ENCODE assay signal across 9 cellular contexts in genomic region chr19:31356587-31357314, GRCh38.
DNase-seq lines count a peak whose midpoint lies in the region; ATAC-seq and TF ChIP-seq lines count a peak whose summit lies in the region.
"Had no signal": no experiment of that assay in that cellular context is flagged by ENCODE, and none has a peak within 500 bp of the region (broad histone marks: within the 10 kb centered on the region; RNA-seq: fewer than 3 reads in every experiment).

No MANE protein-coding gene starts in this region.

- peaks cover 37% of the 10 kb centered on the region for H3K4me1 ChIP-seq in effector memory CD4-positive, alpha-beta T cell (ENCODE audit: control insufficient read depth, insufficient read depth, low read length, poor library complexity, severe bottlenecking)

- no peaks in the 10 kb centered on the region for H3K9me3 ChIP-seq in effector memory CD4-positive, alpha-beta T cell (ENCODE audit: control insufficient read depth, low read length)

- ATAC-seq in activated CD4-positive, CD25-positive, alpha-beta regulatory T cell treated with anti-CD3 and anti-CD28 coated beads, Interleukin-2, amount 50 U/mL, for 24 hours = peak; percentile 58 to 74
- ATAC-seq in HG02870 (IDR thresholded peaks at IDR 0.05; ENCODE audit: unreplicated experiment) = no peak
- no peak for ATAC-seq in GM19455 (IDR thresholded peaks at IDR 0.05; ENCODE audit: unreplicated experiment)

- peak; percentile 49 for TF ChIP-seq CTCF in nephron progenitor cell (IDR thresholded peaks at IDR 0.05)

- no peaks in the 10 kb centered on the region for H3K36me3 Mint-ChIP-seq in nephron progenitor cell (ENCODE audit: low read depth)

- H3K27ac Mint-ChIP-seq in nephron progenitor cell = no peak overlapping the region

- no peaks in the 10 kb centered on the region for H3K36me3 ChIP-seq in effector memory CD4-positive, alpha-beta T cell (ENCODE audit: control insufficient read depth, insufficient read depth, low read length)

- no peaks in the 10 kb centered on the region for H3K9me3 Mint-ChIP-seq in nephron progenitor cell

- H3K27ac ChIP-seq in effector memory CD4-positive, alpha-beta T cell (ENCODE audit: insufficient read depth, low read length, poor library complexity, severe bottlenecking) = no peak overlapping the region
- H3K27ac ChIP-seq: SK-N-MC had no signal

- H3K27me3 ChIP-seq in effector memory CD4-positive, alpha-beta T cell (replicated peaks; ENCODE audit: control insufficient read depth, insufficient read depth, low read length, poor library complexity, severe bottlenecking) = peaks cover 48% of the 10 kb centered on the region

- peak overlapping the region; percentile 61 for H3K4me3 Mint-ChIP-seq in nephron progenitor cell

- DNase-seq in CD1c-positive myeloid dendritic cell (ENCODE audit: extremely low spot score) (peak; percentile 67), nephron progenitor cell (peak; percentile 60), NCI-H2196 (lab: John Stamatoyannopoulos, UW; ENCODE audit: unreplicated experiment) (no peak), EL (no peak)
- peak in 2 of 3 donors; percentile 29 to 44 for DNase-seq in effector memory CD4-positive, alpha-beta T cell

- no peak overlapping the region for H3K4me3 ChIP-seq in effector memory CD4-positive, alpha-beta T cell (ENCODE audit: insufficient read depth, low read depth, low read length, poor library complexity, severe bottlenecking)
- H3K4me3 ChIP-seq: SK-N-MC had no signal

- peaks cover 93% of the 10 kb centered on the region for H3K27me3 Mint-ChIP-seq in nephron progenitor cell (ENCODE audit: low read depth, poor library complexity)

- H3K4me1 Mint-ChIP-seq in nephron progenitor cell = peaks cover 42% of the 10 kb centered on the region

Comparison
In these comparisons a context has a peak if more than half of its experiments do, and no peak if none do; other contexts are left out.
1. DNase-seq: peak in CD1c-positive myeloid dendritic cell (single experiment), effector memory CD4-positive, alpha-beta T cell (2 of 3) and nephron progenitor cell (single experiment); none in NCI-H2196 (single experiment) and EL (single experiment).
2. ATAC-seq: peak in activated CD4-positive, CD25-positive, alpha-beta regulatory T cell treated with anti-CD3 and anti-CD28 coated beads, Interleukin-2, amount 50 U/mL, for 24 hours (2 of 2); none in HG02870 (single experiment) and GM19455 (single experiment).